Comparison of ENCODE assay signal across 24 cellular contexts in the genomic region with DNA sequence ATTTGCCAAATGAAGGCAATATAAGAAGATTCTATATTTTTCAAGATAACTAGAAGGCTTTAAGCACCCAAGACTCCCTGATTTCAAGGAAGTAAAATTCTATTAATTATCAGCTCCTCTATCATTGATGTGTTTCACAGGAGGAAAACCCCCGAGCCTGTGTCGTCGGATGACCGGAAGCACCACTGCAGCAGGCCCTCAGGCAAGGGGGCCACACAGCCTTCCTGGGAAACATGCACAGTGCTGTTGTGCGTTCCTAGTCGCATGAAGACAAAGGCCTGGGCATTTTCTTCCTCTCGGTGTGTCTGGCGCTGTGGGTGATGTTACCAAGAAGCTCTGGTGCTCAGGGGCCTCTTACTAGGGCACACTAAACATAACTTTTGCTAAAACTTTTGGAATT. TPM values are rescaled to one million over a fixed set of nuclear protein-coding genes. Genes with fewer than 3 reads are reported as not detected.
DNase-seq lines count a peak whose midpoint lies in the region; ATAC-seq, FAIRE-seq and TF ChIP-seq lines count a peak whose summit lies in the region.
"Had no signal": no experiment of that assay in that cellular context is flagged by ENCODE, and none has a peak within 500 bp of the region (broad histone marks: within the 10 kb centered on the region; RNA-seq: fewer than 3 reads in every experiment).

No MANE protein-coding gene starts in this region.

- TF ChIP-seq CTCF in A549 (IDR thresholded peaks at IDR 0.05) (no peak), VCaP (conservative IDR thresholded peaks at IDR 0.05) (no peak), gastrocnemius medialis (IDR thresholded peaks at IDR 0.05 in 4 of 5, conservative IDR thresholded peaks at IDR 0.05 in 1 of 5) (no peak), brain microvascular endothelial cell (IDR thresholded peaks at IDR 0.05; ENCODE audit: low read depth, low read length, missing control alignments) (no peak)

- 89% methylated on average over 8 of the region's 8 CpGs for WGBS in A549 (ENCODE audit: missing lambda C conversion rate)
- 94 to 97% (median 97%) methylated on average over 8 of the region's 8 CpGs for WGBS in small intestine, 3 donors

- FAIRE-seq in A549 (lab: Jason Lieb, UNC) (no peak), small intestine (lab: Jason Lieb, UNC) (no peak)
- FAIRE-seq: GM19239, HTR-8/SVneo had no signal

- H3K36me3 ChIP-seq in gastrocnemius medialis (peaks cover 0 to 23% of the 10 kb centered on the region in 2 donors), small intestine (ENCODE audit: control insufficient read depth in 2 of 2, insufficient read depth in 2 of 2, low read length in 2 of 2) (no peaks in the 10 kb centered on the region), brain microvascular endothelial cell (replicated peaks) (no peaks in the 10 kb centered on the region)
- H3K36me3 ChIP-seq: HAP-1 had no signal

- H3K27me3 Mint-ChIP-seq in activated CD4-positive, alpha-beta T cell treated with anti-CD3 and anti-CD28 coated beads, Interleukin-2, amount 10 ng/mL, durations not matched to agents 24 days and 14 days, result peaks cover 9% of the 10 kb centered on the region
- H3K27me3 Mint-ChIP-seq: B cell had no signal

- peak overlapping the region; percentile 73; the same call in 2 of the 3 replicates for H3K4me2 ChIP-seq in A549

- no peak for TF ChIP-seq EP300 in A549 (IDR thresholded peaks at IDR 0.05)

- intact Hi-C loops in gastrocnemius medialis (cut with DNase I; ENCODE audit: low total_unique reads), result no loop called here
- intact Hi-C loops in activated CD4-positive, alpha-beta T cell treated with anti-CD3 and anti-CD28 coated beads, Interleukin-2, amount 10 ng/mL, durations not matched to agents 24 days and 14 days (cut with micrococcal nuclease), result no loop called here

- no peak for ATAC-seq in A549
- ATAC-seq in gastrocnemius medialis, result no peak
- no peak for ATAC-seq in HG02852 (IDR thresholded peaks at IDR 0.05; ENCODE audit: unreplicated experiment)
- ATAC-seq: GM12878 had no signal

- H3K4me1 ChIP-seq in A549 (peaks cover 68% of the 10 kb centered on the region), gastrocnemius medialis (peaks cover 47 to 68% of the 10 kb centered on the region in 2 donors), small intestine (ENCODE audit: control insufficient read depth in 2 of 2, insufficient read depth in 1 of 2, low read depth in 1 of 2, low read length in 1 of 2) (no peaks in the 10 kb centered on the region)

- no peaks in the 10 kb centered on the region for H3K9me3 ChIP-seq in A549
- H3K9me3 ChIP-seq in gastrocnemius medialis, result no peaks in the 10 kb centered on the region
- no peaks in the 10 kb centered on the region for H3K9me3 ChIP-seq in small intestine (ENCODE audit: control insufficient read depth, low read depth)
- H3K9me3 ChIP-seq: HAP-1 had no signal

- no peak for TF ChIP-seq POLR2A in A549 (IDR thresholded peaks at IDR 0.05; ENCODE audit: low read length)
- no peak for TF ChIP-seq POLR2A in gastrocnemius medialis (IDR thresholded peaks at IDR 0.05)

- H3K4me3 ChIP-seq in A549 (no peak overlapping the region), gastrocnemius medialis (no peak overlapping the region), small intestine (ENCODE audit: low read depth in 1 of 2, low read length in 2 of 2) (no peak overlapping the region), brain microvascular endothelial cell (ENCODE audit: low read depth, low read length) (no peak overlapping the region)
- H3K4me3 ChIP-seq: GM12878, GM23248, HAP-1 had no signal

- no peak overlapping the region for H3K27ac Mint-ChIP-seq in activated CD4-positive, alpha-beta T cell treated with anti-CD3 and anti-CD28 coated beads, Interleukin-2, amount 10 ng/mL, durations not matched to agents 24 days and 14 days
- H3K27ac Mint-ChIP-seq: B cell; CD4-positive, CD25-positive, alpha-beta regulatory T cell had no signal

- DNase-seq in A549 (ENCODE audit: low read depth in 1 of 2, low spot score in 1 of 2) (no peak), ecto neural progenitor cell (ENCODE audit: low spot score) (peak; percentile 22), gastrocnemius medialis (no peak), small intestine (no peak), brain microvascular endothelial cell (no peak)
- DNase-seq in activated CD4-positive, alpha-beta T cell treated with anti-CD3 and anti-CD28 coated beads, Interleukin-2, amount 10 ng/mL, durations not matched to agents 24 days and 14 days, result no peak
- DNase-seq: 8988T; C1 segment of cervical spinal cord; CD4-positive, CD25-positive, alpha-beta regulatory T cell; CD8-positive, alpha-beta memory T cell; COR-L47; DMS 273 treated with DMSO at 0.1 percent for 48 hours; DMS53; DND-41; EL; GM23248; IMR-90 had no signal

- no peak overlapping the region for H3K4me3 Mint-ChIP-seq in activated CD4-positive, alpha-beta T cell treated with anti-CD3 and anti-CD28 coated beads, Interleukin-2, amount 10 ng/mL, durations not matched to agents 24 days and 14 days
- H3K4me3 Mint-ChIP-seq: B cell; CD4-positive, CD25-positive, alpha-beta regulatory T cell; CD8-positive, alpha-beta memory T cell had no signal

- CTCF ChIA-PET in A549 (lab: Yijun Ruan, JAX), result interaction anchor here (0.6 to 1.8 kb wide), 3 partner anchors 95 to 355 kb away, joined by 3 read pairs; no protein-coding TSS in a partner anchor

- no peak for TF ChIP-seq RAD21 in A549 (conservative IDR thresholded peaks at IDR 0.05 in 1 of 2, IDR thresholded peaks at IDR 0.05 in 1 of 2)

- in situ Hi-C loops in gastrocnemius medialis (cut with MboI; ENCODE audit: low sequenced_read_pairs in 4 of 4) (loop anchor here in 1 of 4 donors (10.0 kb wide), 1 partner anchor 50 kb away; no protein-coding TSS in a partner anchor), brain microvascular endothelial cell (cut with HindIII; ENCODE audit: low pct_ligation_motif_present, low sequenced_read_pairs) (no loop called here)

- no peaks in the 10 kb centered on the region for H3K36me3 Mint-ChIP-seq in activated CD4-positive, alpha-beta T cell treated with anti-CD3 and anti-CD28 coated beads, Interleukin-2, amount 10 ng/mL, durations not matched to agents 24 days and 14 days (ENCODE audit: low read depth)
- H3K36me3 Mint-ChIP-seq: CD4-positive, CD25-positive, alpha-beta regulatory T cell had no signal

- H3K27me3 ChIP-seq in gastrocnemius medialis (no peaks in the 10 kb centered on the region), small intestine (ENCODE audit: control insufficient read depth in 2 of 2, insufficient read depth in 2 of 2, low read length in 2 of 2) (no peaks in the 10 kb centered on the region), brain microvascular endothelial cell (replicated peaks) (no peaks in the 10 kb centered on the region)

- no peaks in the 10 kb centered on the region for H3K4me1 Mint-ChIP-seq in activated CD4-positive, alpha-beta T cell treated with anti-CD3 and anti-CD28 coated beads, Interleukin-2, amount 10 ng/mL, durations not matched to agents 24 days and 14 days
- H3K4me1 Mint-ChIP-seq: B cell; CD8-positive, alpha-beta memory T cell had no signal

- POLR2A ChIA-PET in A549 (lab: Yijun Ruan, JAX), result interaction anchor here (1.1 to 2.2 kb wide), 2 partner anchors 12 to 17 kb away, joined by 5 to 6 read pairs; a partner anchor contains a TSS

- H3K27ac ChIP-seq in A549 (peak overlapping the region; percentile 57 to 79; a peak in 5 of 6 replicates), VCaP (peak overlapping the region; percentile 76), gastrocnemius medialis (peak overlapping the region; percentile 94 to 100 (median 96)), small intestine (ENCODE audit: low read depth in 1 of 2, low read length in 1 of 2) (no peak overlapping the region), brain microvascular endothelial cell (no peak overlapping the region)
- H3K27ac ChIP-seq: GM23248 had no signal

- no peaks in the 10 kb centered on the region for H3K9me3 Mint-ChIP-seq in activated CD4-positive, alpha-beta T cell treated with anti-CD3 and anti-CD28 coated beads, Interleukin-2, amount 10 ng/mL, durations not matched to agents 24 days and 14 days
- H3K9me3 Mint-ChIP-seq: CD8-positive, alpha-beta memory T cell had no signal

TF ChIP-seq in A549, 52 proteins besides CTCF, POLR2A, EP300 and RAD21 (continues in another document):
- TF ChIP-seq HEYL (CRISPR knock-in tag; IDR thresholded peaks at IDR 0.05) (no peak), HOXA7 (CRISPR knock-in tag; IDR thresholded peaks at IDR 0.05) (no peak), MAFK (IDR thresholded peaks at IDR 0.05; ENCODE audit: partially characterized antibody) (no peak)
- TF ChIP-seq, protein P1, sequence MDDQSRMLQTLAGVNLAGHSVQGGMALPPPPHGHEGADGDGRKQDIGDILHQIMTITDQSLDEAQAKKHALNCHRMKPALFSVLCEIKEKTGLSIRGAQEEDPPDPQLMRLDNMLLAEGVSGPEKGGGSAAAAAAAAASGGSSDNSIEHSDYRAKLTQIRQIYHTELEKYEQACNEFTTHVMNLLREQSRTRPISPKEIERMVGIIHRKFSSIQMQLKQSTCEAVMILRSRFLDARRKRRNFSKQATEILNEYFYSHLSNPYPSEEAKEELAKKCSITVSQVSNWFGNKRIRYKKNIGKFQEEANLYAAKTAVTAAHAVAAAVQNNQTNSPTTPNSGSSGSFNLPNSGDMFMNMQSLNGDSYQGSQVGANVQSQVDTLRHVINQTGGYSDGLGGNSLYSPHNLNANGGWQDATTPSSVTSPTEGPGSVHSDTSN (IDR thresholded peaks at IDR 0.05), result no peak
- TF ChIP-seq, protein P2, sequence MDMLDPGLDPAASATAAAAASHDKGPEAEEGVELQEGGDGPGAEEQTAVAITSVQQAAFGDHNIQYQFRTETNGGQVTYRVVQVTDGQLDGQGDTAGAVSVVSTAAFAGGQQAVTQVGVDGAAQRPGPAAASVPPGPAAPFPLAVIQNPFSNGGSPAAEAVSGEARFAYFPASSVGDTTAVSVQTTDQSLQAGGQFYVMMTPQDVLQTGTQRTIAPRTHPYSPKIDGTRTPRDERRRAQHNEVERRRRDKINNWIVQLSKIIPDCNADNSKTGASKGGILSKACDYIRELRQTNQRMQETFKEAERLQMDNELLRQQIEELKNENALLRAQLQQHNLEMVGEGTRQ (IDR thresholded peaks at IDR 0.05), result no peak

RNA-seq across cellular contexts. Expression of a gene that starts 16.4 kb away (rescaled TPM):
- polyA plus RNA-seq in A549 (2011; rRNA removed) (8.6 and 13.0 TPM in 2 replicates), A549 (2017; fragmentation: RNase III; extraction: RNeasy Plus Mini Kit Qiagen cat#74134 plus additional on column Dnase treatment) (10.6 to 12.0 TPM (median 11.6 TPM) in 3 replicates), small intestine (1 to 10 TPM in 1 of 3 donors, under 1 TPM in 2; 0.67 to 1.5 (median 0.81) TPM)
- polyA plus RNA-seq in A549 (2012; cell fraction: cytosol; rRNA removed), result 11.5 and 15.8 TPM in 2 replicates
- polyA plus RNA-seq in A549 (2012; cell fraction: nucleus; rRNA removed), result 57.2 and 61.3 TPM in 2 replicates
- 31.3 and 41.0 TPM in 2 replicates for polyA minus RNA-seq in A549 (2011; rRNA and poly(A)+ RNA removed)
- 100 to 1,000 TPM; 111 to 311 (median 215) TPM for total RNA-seq in gastrocnemius medialis
- 0.43 and 1.3 TPM in 2 replicates for total RNA-seq in activated CD4-positive, alpha-beta T cell treated with anti-CD3 and anti-CD28 coated beads, Interleukin-2, amount 10 ng/mL, durations not matched to agents 24 days and 14 days

Comparison
In these comparisons a context has a peak if more than half of its experiments do, and no peak if none do; other contexts are left out.
1. H3K27ac ChIP-seq: peak in A549 (2 of 2), VCaP (single experiment) and gastrocnemius medialis (4 of 4); none in small intestine (0 of 2) and brain microvascular endothelial cell (single experiment).
2. RNA of a gene that starts 16.4 kb away (total RNA-seq): 111 to 311 TPM in gastrocnemius medialis; 0.43 to 1.3 TPM in activated CD4-positive, alpha-beta T cell treated with anti-CD3 and anti-CD28 coated beads, Interleukin-2, amount 10 ng/mL, durations not matched to agents 24 days and 14 days; every median in the first group is over 10 times any median in the second.